Comparison of ENCODE assay signal across 16 cellular contexts in genomic region chr1:89602871-89603404, GRCh38. TPM values are rescaled to one million over a fixed set of nuclear protein-coding genes. Genes with fewer than 3 reads are reported as not detected.
DNase-seq lines count a peak whose midpoint lies in the region; ATAC-seq and TF ChIP-seq lines count a peak whose summit lies in the region.
"Had no signal": no experiment of that assay in that cellular context is flagged by ENCODE, and none has a peak within 500 bp of the region (broad histone marks: within the 10 kb centered on the region; RNA-seq: fewer than 3 reads in every experiment).

No MANE protein-coding gene starts in this region.

- no peaks in the 10 kb centered on the region for H3K27me3 Mint-ChIP-seq in activated naive CD8-positive, alpha-beta T cell treated with anti-CD3 and anti-CD28 coated beads for 36 hours
- H3K27me3 Mint-ChIP-seq in H9 (ENCODE audit: low read depth): no peaks in the 10 kb centered on the region
- H3K27me3 Mint-ChIP-seq in immature natural killer cell (ENCODE audit: low read depth in 3 of 3): peaks cover 0 to 2% (median 0%) of the 10 kb centered on the region in 3 donors
- H3K27me3 Mint-ChIP-seq: progenitor cell of endocrine pancreas had no signal

- H3K4me2 ChIP-seq in H9 (ENCODE audit: insufficient read depth, insufficient read length, low read length): no peak overlapping the region

- H3K27ac ChIP-seq in H9 (ENCODE audit: insufficient read length, low read depth, low read length): no peak overlapping the region
- H3K27ac ChIP-seq: stomach had no signal

- peak; percentile 24 for ATAC-seq in stimulated activated naive CD8-positive, alpha-beta T cell treated with anti-CD3 and anti-CD28 coated beads, Interleukin-15, Interleukin-2, amounts not matched to agents 100 U/mL and 50 U/mL, for 24 hours

- H3K56ac ChIP-seq in H9 (ENCODE audit: insufficient read length, low read depth, low read length): no peak overlapping the region

- H4K5ac ChIP-seq in H9 (ENCODE audit: insufficient read length, low read depth, low read length): no peak overlapping the region

- no peak overlapping the region for H3K14ac ChIP-seq in H9 (ENCODE audit: insufficient read depth, low read length)

- H2AFZ ChIP-seq in H9 (ENCODE audit: low read length): no peak overlapping the region

- no peak overlapping the region for H2AK5ac ChIP-seq in H9 (ENCODE audit: insufficient read length, low read length)

- H3K9me3 ChIP-seq in H9 (ENCODE audit: control insufficient read depth, low read depth, low read length): no peaks in the 10 kb centered on the region
- H3K9me3 ChIP-seq: stomach had no signal

- no peak overlapping the region for H2BK5ac ChIP-seq in H9 (ENCODE audit: insufficient read length, low read length)

- no peak overlapping the region for H3T11ph ChIP-seq in H9 (ENCODE audit: low read length)

- H4K91ac ChIP-seq in H9 (ENCODE audit: insufficient read length, low read depth, low read length): no peak overlapping the region

- H3K23me2 ChIP-seq in H9 (ENCODE audit: insufficient read length, low read depth, low read length, poor library complexity, severe bottlenecking): no peaks in the 10 kb centered on the region

- H3K9ac ChIP-seq in H9 (ENCODE audit: extremely low read depth, insufficient read length, low read length): no peak overlapping the region

- H2BK20ac ChIP-seq in H9 (ENCODE audit: low read depth, low read length, poor library complexity, severe bottlenecking): no peak overlapping the region

- H3K9me3 Mint-ChIP-seq in activated naive CD8-positive, alpha-beta T cell treated with anti-CD3 and anti-CD28 coated beads for 36 hours: no peaks in the 10 kb centered on the region
- no peaks in the 10 kb centered on the region; a peak in 1 of 5 replicates for H3K9me3 Mint-ChIP-seq in H9
- H3K9me3 Mint-ChIP-seq in immature natural killer cell: no peaks in the 10 kb centered on the region

- DNase-seq in activated naive CD4-positive, alpha-beta T cell treated with Interleukin-2 at 50 U/mL for 16 hours: peak; percentile 29
- DNase-seq in activated naive CD4-positive, alpha-beta T cell (lab: John Stamatoyannopoulos, UW): no peak
- DNase-seq in activated CD4-positive, alpha-beta T cell treated with anti-CD3 and anti-CD28 coated beads, Interleukin-2, amount 50 U/mL, for 4 hours: peak; percentile 28 to 29
- DNase-seq in activated naive CD8-positive, alpha-beta T cell treated with anti-CD3 and anti-CD28 coated beads for 36 hours: peak; percentile 20
- peak; percentile 40 for DNase-seq in stimulated activated naive CD8-positive, alpha-beta T cell treated with anti-CD3 and anti-CD28 coated beads, Interleukin-15, Interleukin-2, amounts not matched to agents 100 U/mL and 50 U/mL, for 24 hours
- no peak for DNase-seq in H9
- DNase-seq in OCI-M1 (lab: John Stamatoyannopoulos, UW): no peak
- no peak for DNase-seq in immature natural killer cell
- DNase-seq: effector CD4-positive, alpha-beta T cell; Karpas-422; NCI-H1105; NCI-H510A treated with DMSO at 0.1 percent for 48 hours; SHP77; small intestine; stomach had no signal

- H3K79me1 ChIP-seq in H9 (ENCODE audit: insufficient read depth, low read depth, low read length, poor library complexity, severe bottlenecking): no peaks in the 10 kb centered on the region

- no peaks in the 10 kb centered on the region for H3K79me2 ChIP-seq in H9 (ENCODE audit: insufficient read depth, low read length)

- TF ChIP-seq CTCF in H9 (conservative IDR thresholded peaks at IDR 0.05): no peak

- H3K4me3 Mint-ChIP-seq in activated naive CD8-positive, alpha-beta T cell treated with anti-CD3 and anti-CD28 coated beads for 36 hours: peak overlapping the region; percentile 7
- no peak overlapping the region for H3K4me3 Mint-ChIP-seq in H9
- H3K4me3 Mint-ChIP-seq in immature natural killer cell: no peak overlapping the region

- H3K18ac ChIP-seq in H9 (ENCODE audit: insufficient read length, low read depth, low read length): no peak overlapping the region

- H4K8ac ChIP-seq in H9 (replicated peaks; ENCODE audit: insufficient read length, low read depth, low read length): no peak overlapping the region

- no peaks in the 10 kb centered on the region for H3K27me3 ChIP-seq in H9 (ENCODE audit: insufficient read depth, low read length)
- H3K27me3 ChIP-seq: stomach had no signal

- no peak overlapping the region for H3K23ac ChIP-seq in H9 (ENCODE audit: insufficient read length, low read depth, low read length)

- peaks cover 93% of the 10 kb centered on the region for H3K4me1 Mint-ChIP-seq in activated naive CD8-positive, alpha-beta T cell treated with anti-CD3 and anti-CD28 coated beads for 36 hours
- H3K4me1 Mint-ChIP-seq in H9 (peaks cover 25 to 28% of the 10 kb centered on the region in 2 experiments), immature natural killer cell (peaks cover 25 to 26% of the 10 kb centered on the region in 2 donors)

- H3K4me1 ChIP-seq in H9 (ENCODE audit: insufficient read depth, low read length): peaks cover 10% of the 10 kb centered on the region; the same call in 1 of the 2 replicates

- H3K4ac ChIP-seq in H9 (ENCODE audit: low read depth, low read length): no peak overlapping the region

- no peak overlapping the region for H2BK12ac ChIP-seq in H9 (ENCODE audit: insufficient read length, low read depth, low read length)

- H3K36me3 Mint-ChIP-seq in activated naive CD8-positive, alpha-beta T cell treated with anti-CD3 and anti-CD28 coated beads for 36 hours: peaks cover 28% of the 10 kb centered on the region
- peaks cover 0 to 2% (median 0%) of the 10 kb centered on the region in 3 experiments; a peak in 2 of 7 replicates for H3K36me3 Mint-ChIP-seq in H9 (ENCODE audit: insufficient read depth in 1 of 3, low read depth in 3 of 3)
- no peaks in the 10 kb centered on the region for H3K36me3 Mint-ChIP-seq in immature natural killer cell

- no peak overlapping the region for H2BK120ac ChIP-seq in H9 (ENCODE audit: low read depth, low read length, poor library complexity, severe bottlenecking)

- WGBS in H9 (ENCODE audit: extremely low coverage, insufficient read length, low lambda C conversion rate): no CpG with 5 or more reads among the region's 6 CpGs

- peak overlapping the region; percentile 96 for H3K27ac Mint-ChIP-seq in activated naive CD8-positive, alpha-beta T cell treated with anti-CD3 and anti-CD28 coated beads for 36 hours
- peak overlapping the region in 1 of 3 experiments; percentile 12; a peak in 1 of 7 replicates for H3K27ac Mint-ChIP-seq in H9
- peak overlapping the region in 1 of 6 donors; percentile 11 for H3K27ac Mint-ChIP-seq in immature natural killer cell
- H3K27ac Mint-ChIP-seq: progenitor cell of endocrine pancreas had no signal

- H2BK15ac ChIP-seq in H9 (ENCODE audit: low read depth, low read length): no peak overlapping the region

- H4K20me1 ChIP-seq in H9 (ENCODE audit: control insufficient read depth, insufficient read depth, insufficient read length): no peaks in the 10 kb centered on the region

RNA-seq across cellular contexts. Expression of gene LRRC8C, which starts 30.0 kb away (rescaled TPM):
- 10 to 100 TPM; 31.7 to 32.3 TPM for total RNA-seq in activated naive CD8-positive, alpha-beta T cell treated with anti-CD3 and anti-CD28 coated beads for 36 hours
- total RNA-seq in H9 (2021): 1.8 and 1.9 TPM in 2 replicates
- 1 to 10 TPM; 3.5 to 7.3 (median 4.1) TPM for polyA plus RNA-seq in immature natural killer cell

Comparison
In these comparisons a context has a peak if more than half of its experiments do, and no peak if none do; other contexts are left out.
1. DNase-seq: peak in activated naive CD4-positive, alpha-beta T cell treated with Interleukin-2 at 50 U/mL for 16 hours (single experiment), activated CD4-positive, alpha-beta T cell treated with anti-CD3 and anti-CD28 coated beads, Interleukin-2, amount 50 U/mL, for 4 hours (2 of 2), activated naive CD8-positive, alpha-beta T cell treated with anti-CD3 and anti-CD28 coated beads for 36 hours (single experiment) and stimulated activated naive CD8-positive, alpha-beta T cell treated with anti-CD3 and anti-CD28 coated beads, Interleukin-15, Interleukin-2, amounts not matched to agents 100 U/mL and 50 U/mL, for 24 hours (single experiment); none in activated naive CD4-positive, alpha-beta T cell (0 of 4), H9 (single experiment), OCI-M1 (single experiment) and immature natural killer cell (0 of 3).
2. RNA of gene LRRC8C, which starts 30.0 kb away (total RNA-seq): 31.7 to 32.3 TPM in activated naive CD8-positive, alpha-beta T cell treated with anti-CD3 and anti-CD28 coated beads for 36 hours; 1.8 to 1.9 TPM in H9; every median in the first group is over 10 times any median in the second.